ENCODE assay signal across 19 cellular contexts in the genomic region with DNA sequence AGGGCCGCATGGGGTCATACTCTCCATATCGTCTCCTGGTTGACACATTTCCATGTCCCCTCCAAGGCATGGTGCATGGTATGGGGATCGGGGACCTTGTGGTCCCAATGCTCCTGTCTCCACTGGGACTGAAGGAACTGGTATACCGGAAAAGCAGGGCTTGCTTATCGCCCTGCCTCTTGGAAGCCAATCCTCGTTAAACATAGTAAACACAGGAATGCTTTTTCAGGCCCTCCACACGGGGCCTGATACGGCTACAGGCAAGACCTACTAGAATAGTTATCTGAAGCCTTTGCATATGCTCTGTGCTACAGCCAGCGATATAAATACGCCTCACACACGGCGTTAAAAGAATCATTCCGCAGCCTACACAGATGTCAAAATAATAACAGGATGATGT.
DNase-seq lines count a peak whose midpoint lies in the region; ATAC-seq, FAIRE-seq and TF ChIP-seq lines count a peak whose summit lies in the region.
"Had no signal": no experiment of that assay in that cellular context is flagged by ENCODE, and none has a peak within 500 bp of the region (broad histone marks: within the 10 kb centered on the region; RNA-seq: fewer than 3 reads in every experiment).

No MANE protein-coding gene starts in this region.

- peaks cover 2% of the 10 kb centered on the region for H3K9me3 Mint-ChIP-seq in endodermal cell
- H3K9me3 Mint-ChIP-seq in activated naive CD8-positive, alpha-beta T cell treated with anti-CD3 and anti-CD28 coated beads for 36 hours = peaks cover 1% of the 10 kb centered on the region

- H4K20me1 ChIP-seq in GM23248 (ENCODE audit: insufficient read depth) = no peaks in the 10 kb centered on the region
- H4K20me1 ChIP-seq: BLaER1 treated with 17β-estradiol and CSF1 and Interleukin-3, amounts not matched to agents 10 nM and 100 nM had no signal

- no peak overlapping the region for H3K4me3 Mint-ChIP-seq in endodermal cell
- no peak overlapping the region for H3K4me3 Mint-ChIP-seq in activated naive CD8-positive, alpha-beta T cell treated with anti-CD3 and anti-CD28 coated beads for 36 hours
- H3K4me3 Mint-ChIP-seq: CD4-positive, alpha-beta T cell had no signal

- H3K4me3 ChIP-seq in HUES64 (ENCODE audit: low read length) (no peak overlapping the region), endodermal cell (ENCODE audit: low read length) (no peak overlapping the region), mucosa of descending colon (no peak overlapping the region), GM23248 (no peak overlapping the region)
- H3K4me3 ChIP-seq: BLaER1 treated with 17β-estradiol and CSF1 and Interleukin-3, amounts not matched to agents 10 nM and 100 nM; GM12878 had no signal

- no peaks in the 10 kb centered on the region for H3K9me2 ChIP-seq in GM23248 (ENCODE audit: insufficient read depth)

- TF ChIP-seq CTCF in endodermal cell (conservative IDR thresholded peaks at IDR 0.05) = no peak
- TF ChIP-seq CTCF in mucosa of descending colon (IDR thresholded peaks at IDR 0.05) = no peak

- no peak for FAIRE-seq in H54 (lab: Jason Lieb, UNC)
- FAIRE-seq: GM12878, GM18507 had no signal

- H3K27ac ChIP-seq in HUES64 (ENCODE audit: low read depth, low read length) (0 out of 2 replicates have a peak overlapping the region, but pooled peaks have one; percentile 6), endodermal cell (ENCODE audit: low read depth, low read length) (no peak overlapping the region), GM23248 (no peak overlapping the region)
- H3K27ac ChIP-seq: BLaER1 treated with 17β-estradiol and CSF1 and Interleukin-3, amounts not matched to agents 10 nM and 100 nM had no signal

- no peak for TF ChIP-seq POLR2A in H54 (IDR thresholded peaks at IDR 0.05; ENCODE audit: low read depth, low read length)

- no peaks in the 10 kb centered on the region for H3K79me2 ChIP-seq in GM23248 (ENCODE audit: insufficient read depth)

- peak; percentile 63 for ATAC-seq in mucosa of descending colon
- ATAC-seq in HG03354 (IDR thresholded peaks at IDR 0.05; ENCODE audit: poor library complexity, severe bottlenecking, unreplicated experiment) = no peak
- ATAC-seq: GM12878, HCT116 had no signal

- no peak overlapping the region for H2AFZ ChIP-seq in GM23248

- peaks cover 2% of the 10 kb centered on the region; the same call in 1 of the 2 replicates for H3K9me3 ChIP-seq in HUES64 (ENCODE audit: insufficient read depth, low read depth, low read length)
- H3K9me3 ChIP-seq in endodermal cell (ENCODE audit: control insufficient read depth, low read length) = peaks cover 7% of the 10 kb centered on the region
- no peaks in the 10 kb centered on the region for H3K9me3 ChIP-seq in mucosa of descending colon
- no peaks in the 10 kb centered on the region for H3K9me3 ChIP-seq in GM23248 (ENCODE audit: low read depth)
- H3K9me3 ChIP-seq: BLaER1 treated with 17β-estradiol and CSF1 and Interleukin-3, amounts not matched to agents 10 nM and 100 nM had no signal

- intact Hi-C loops in mucosa of descending colon (cut with DNase I, micrococcal nuclease) = no loop called here

- peaks cover 19% of the 10 kb centered on the region for H3K4me1 Mint-ChIP-seq in endodermal cell
- H3K4me1 Mint-ChIP-seq in activated naive CD8-positive, alpha-beta T cell treated with anti-CD3 and anti-CD28 coated beads for 36 hours = no peaks in the 10 kb centered on the region

- DNase-seq in Ammon's horn (ENCODE audit: low spot score) (peak; percentile 9), endodermal cell (no peak), mucosa of descending colon (peak in 1 of 3 donors; percentile 14), H54 (ENCODE audit: insufficient read length, low spot score) (no peak), GM23248 (no peak)
- no peak for DNase-seq in activated naive CD8-positive, alpha-beta T cell treated with anti-CD3 and anti-CD28 coated beads for 36 hours
- DNase-seq: 8988T; AML-193; Calu3; CD4-positive, alpha-beta T cell; DMS 273 treated with DMSO at 0.1 percent for 48 hours; GOT3; IMR-90 had no signal

- no peaks in the 10 kb centered on the region for H3K27me3 Mint-ChIP-seq in endodermal cell (ENCODE audit: insufficient read depth)
- no peaks in the 10 kb centered on the region for H3K27me3 Mint-ChIP-seq in activated naive CD8-positive, alpha-beta T cell treated with anti-CD3 and anti-CD28 coated beads for 36 hours
- H3K27me3 Mint-ChIP-seq: CD4-positive, alpha-beta T cell had no signal

- no peak overlapping the region for H3K4me2 ChIP-seq in GM23248 (ENCODE audit: unreplicated experiment)
- H3K4me2 ChIP-seq: BLaER1 treated with 17β-estradiol and CSF1 and Interleukin-3, amounts not matched to agents 10 nM and 100 nM had no signal

- H3K9ac ChIP-seq in HUES64 (ENCODE audit: low read depth, low read length) = no peak overlapping the region
- H3K9ac ChIP-seq in endodermal cell (ENCODE audit: extremely low read depth, low read length, poor library complexity, severe bottlenecking) = no peak overlapping the region
- H3K9ac ChIP-seq in GM23248 = no peak overlapping the region
- H3K9ac ChIP-seq: BLaER1 treated with 17β-estradiol and CSF1 and Interleukin-3, amounts not matched to agents 10 nM and 100 nM had no signal

- H3K27me3 ChIP-seq in HUES64 (ENCODE audit: insufficient read depth, low read length) (no peaks in the 10 kb centered on the region), endodermal cell (ENCODE audit: control insufficient read depth, insufficient read depth, low read length, poor library complexity, severe bottlenecking) (no peaks in the 10 kb centered on the region), GM23248 (replicated peaks; ENCODE audit: insufficient read depth) (no peaks in the 10 kb centered on the region)
- H3K27me3 ChIP-seq: BLaER1 treated with 17β-estradiol and CSF1 and Interleukin-3, amounts not matched to agents 10 nM and 100 nM had no signal

- H3K36me3 ChIP-seq in HUES64 (ENCODE audit: insufficient read depth, low read length) = no peaks in the 10 kb centered on the region
- H3K36me3 ChIP-seq in endodermal cell (ENCODE audit: control insufficient read depth, insufficient read depth, low read length) = no peaks in the 10 kb centered on the region
- no peaks in the 10 kb centered on the region for H3K36me3 ChIP-seq in mucosa of descending colon (ENCODE audit: low read depth)
- no peaks in the 10 kb centered on the region for H3K36me3 ChIP-seq in GM23248 (ENCODE audit: low read depth)
- H3K36me3 ChIP-seq: BLaER1 treated with 17β-estradiol and CSF1 and Interleukin-3, amounts not matched to agents 10 nM and 100 nM had no signal

- H3F3A ChIP-seq in GM23248 (ENCODE audit: insufficient read depth) = no peaks in the 10 kb centered on the region

- H3K4me1 ChIP-seq in HUES64 (ENCODE audit: insufficient read depth, low read length) = peaks cover 18% of the 10 kb centered on the region
- peaks cover 8% of the 10 kb centered on the region for H3K4me1 ChIP-seq in endodermal cell (ENCODE audit: control insufficient read depth, insufficient read depth, low read length)
- no peaks in the 10 kb centered on the region for H3K4me1 ChIP-seq in mucosa of descending colon (ENCODE audit: low read depth)
- H3K4me1 ChIP-seq in GM23248 (ENCODE audit: insufficient read depth) = no peaks in the 10 kb centered on the region
- H3K4me1 ChIP-seq: BLaER1 treated with 17β-estradiol and CSF1 and Interleukin-3, amounts not matched to agents 10 nM and 100 nM had no signal

- peak overlapping the region; percentile 50 for H3K27ac Mint-ChIP-seq in endodermal cell
- no peak overlapping the region for H3K27ac Mint-ChIP-seq in activated naive CD8-positive, alpha-beta T cell treated with anti-CD3 and anti-CD28 coated beads for 36 hours
- H3K27ac Mint-ChIP-seq: CD4-positive, alpha-beta T cell had no signal

- WGBS in HUES64 = 78% methylated on average over 13 of the region's 13 CpGs
- WGBS in endodermal cell (ENCODE audit: insufficient coverage in 1 of 2, insufficient read length in 1 of 2), 2 experiments = 81 to 82% methylated on average over 10 to 13 of the region's 13 CpGs
- 35 to 37% methylated on average over 13 of the region's 13 CpGs for WGBS in GM23248 (ENCODE audit: low coverage in 1 of 2, low lambda C conversion rate in 2 of 2, missing lambda C conversion rate in 2 of 2), 2 experiments

- in situ Hi-C loops in GM23248 (cut with MboI) = no loop called here

- H3K36me3 Mint-ChIP-seq in endodermal cell (ENCODE audit: low read depth) = no peaks in the 10 kb centered on the region
- no peaks in the 10 kb centered on the region for H3K36me3 Mint-ChIP-seq in activated naive CD8-positive, alpha-beta T cell treated with anti-CD3 and anti-CD28 coated beads for 36 hours
